Comparison of ENCODE assay signal across 6 cellular contexts in the genomic region with DNA sequence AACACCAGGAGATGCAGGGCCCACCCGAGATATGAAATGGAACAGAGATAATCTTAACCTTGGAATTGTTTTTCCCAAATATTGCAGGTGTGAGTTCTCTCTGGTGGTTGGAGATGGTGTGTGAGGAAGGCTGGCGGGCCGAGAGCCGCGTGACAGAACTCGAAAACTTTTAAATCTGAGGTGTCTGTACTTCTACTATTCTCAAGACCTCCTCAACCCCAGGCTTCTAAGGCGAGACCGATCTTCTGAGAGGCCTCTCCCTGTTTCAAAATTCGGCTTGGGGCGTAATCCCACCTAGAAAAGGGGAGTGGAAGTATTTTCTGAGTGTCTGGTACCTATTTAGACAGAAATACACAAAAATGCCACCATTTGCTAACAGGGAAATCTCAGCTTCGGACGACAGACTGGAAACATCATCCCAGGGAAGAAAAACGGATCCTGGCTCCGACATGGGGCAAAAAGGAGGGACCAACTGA. TPM values are rescaled to one million over a fixed set of nuclear protein-coding genes. Genes with fewer than 3 reads are reported as not detected.
DNase-seq lines count a peak whose midpoint lies in the region; ATAC-seq and FAIRE-seq lines count a peak whose summit lies in the region.

No MANE protein-coding gene starts in this region.

- no peak for FAIRE-seq in RCC 7860 (lab: Jason Lieb, UNC)

- peak overlapping the region; percentile 74 for H3K27ac ChIP-seq in cingulate gyrus (ENCODE audit: low read depth, low read length)

- DNase-seq in HT1080 (ENCODE audit: low read depth) (peak; percentile 20), renal cortical epithelial cell (ENCODE audit: low read depth) (peak; percentile 36), putamen (ENCODE audit: low spot score) (no peak), RCC 7860 (ENCODE audit: low spot score) (no peak)

- ATAC-seq in HG02642 (IDR thresholded peaks at IDR 0.05; ENCODE audit: poor library complexity, unreplicated experiment), result no peak

RNA-seq across cellular contexts. Expression of a gene that starts 0.6 kb away (rescaled TPM):
- 70.6 and 79.4 TPM in 2 replicates for total RNA-seq in HT1080 (2014; rRNA removed; shearing (Covaris generic))
- 90.9 and 106 TPM in 2 replicates for polyA plus RNA-seq in HT1080 (2015; cell fraction: cytosol; rRNA removed)
- 54.9 and 56.1 TPM in 2 replicates for polyA plus RNA-seq in HT1080 (2015; cell fraction: nucleus; rRNA removed)
- 123 and 141 TPM in 2 replicates for total RNA-seq in renal cortical epithelial cell

RNA-seq across cellular contexts. Expression of a gene that starts 0.9 kb away (rescaled TPM):
- 42.8 and 48.5 TPM in 2 replicates for total RNA-seq in HT1080 (2014; rRNA removed; shearing (Covaris generic))
- 14.7 and 21.5 TPM in 2 replicates for polyA plus RNA-seq in HT1080 (2015; cell fraction: cytosol; rRNA removed)
- 11.4 and 12.0 TPM in 2 replicates for polyA plus RNA-seq in HT1080 (2015; cell fraction: nucleus; rRNA removed)
- total RNA-seq in renal cortical epithelial cell, result 35.5 and 67.0 TPM in 2 replicates

RNA-seq across cellular contexts. Expression of a gene that starts 12.5 kb away (rescaled TPM):
- 52.2 and 59.2 TPM in 2 replicates for total RNA-seq in HT1080 (2014; rRNA removed; shearing (Covaris generic))
- polyA plus RNA-seq in HT1080 (2015; cell fraction: cytosol; rRNA removed), result 48.0 and 55.0 TPM in 2 replicates
- 39.3 and 40.0 TPM in 2 replicates for polyA plus RNA-seq in HT1080 (2015; cell fraction: nucleus; rRNA removed)
- 65.5 and 66.7 TPM in 2 replicates for total RNA-seq in renal cortical epithelial cell

RNA-seq across cellular contexts. Expression of a gene that starts 25.8 kb away (rescaled TPM):
- total RNA-seq in HT1080 (2014; rRNA removed; shearing (Covaris generic)), result 0.37 and 0.58 TPM in 2 replicates
- polyA plus RNA-seq in HT1080 (2015; cell fraction: cytosol; rRNA removed), result 0.26 and 0.32 TPM in 2 replicates
- 0.60 and 1.2 TPM in 2 replicates for polyA plus RNA-seq in HT1080 (2015; cell fraction: nucleus; rRNA removed)
- 1.0 and 2.6 TPM in 2 replicates for total RNA-seq in renal cortical epithelial cell

Comparison
In these comparisons a context has a peak if more than half of its experiments do, and no peak if none do; other contexts are left out.
1. DNase-seq: peak in HT1080 (single experiment) and renal cortical epithelial cell (single experiment); none in putamen (single experiment) and RCC 7860 (single experiment).